Comparison of ENCODE assay signal across 8 cellular contexts in genomic region chr6:108559884-108560462, GRCh38. TPM values are rescaled to one million over a fixed set of nuclear protein-coding genes. Genes with fewer than 3 reads are reported as not detected.
A peak's percentile ranks its signal among the peaks of the same experiment; 100 is the strongest.
DNase-seq lines count a peak whose midpoint lies in the region; ATAC-seq and TF ChIP-seq lines count a peak whose summit lies in the region.

No MANE protein-coding gene starts in this region.

- H3K27ac ChIP-seq in adrenal gland (peak overlapping the region; percentile 97 to 100 (median 99)), cardiac muscle cell (peak overlapping the region; percentile 85), parathyroid adenoma (peak overlapping the region; percentile 100)

- H3K9me3 ChIP-seq in adrenal gland (replicated peaks in 1 of 3), result no peaks in the 10 kb centered on the region
- no peaks in the 10 kb centered on the region for H3K9me3 ChIP-seq in cardiac muscle cell (ENCODE audit: low read depth)
- H3K9me3 ChIP-seq in parathyroid adenoma (ENCODE audit: control insufficient read depth, low read length), result no peaks in the 10 kb centered on the region

- peak overlapping the region; percentile 98 for H3K9ac ChIP-seq in parathyroid adenoma

- WGBS in adrenal gland, 4 donors, result 0% methylated on average over 23 to 63 of the region's 64 CpGs

- peak in 1 of 6 experiments; percentile 18 for TF ChIP-seq CTCF in adrenal gland (IDR thresholded peaks at IDR 0.05)
- no peak for TF ChIP-seq CTCF in cardiac muscle cell (IDR thresholded peaks at IDR 0.05; ENCODE audit: low read depth, low read length)
- no peak for TF ChIP-seq CTCF in parathyroid adenoma (IDR thresholded peaks at IDR 0.05)

- H2AFZ ChIP-seq in parathyroid adenoma, result peak overlapping the region; percentile 95

- no peaks in the 10 kb centered on the region for H3K36me3 ChIP-seq in adrenal gland (replicated peaks in 1 of 2)
- H3K36me3 ChIP-seq in cardiac muscle cell, result no peaks in the 10 kb centered on the region
- no peaks in the 10 kb centered on the region for H3K36me3 ChIP-seq in parathyroid adenoma (ENCODE audit: control insufficient read depth, insufficient read depth, low read length)

- TF ChIP-seq POLR2A in adrenal gland (IDR thresholded peaks at IDR 0.05), result no peak

- ATAC-seq in HG02798 (IDR thresholded peaks at IDR 0.05; ENCODE audit: poor library complexity, unreplicated experiment) (peak; percentile 7), HG03469 (IDR thresholded peaks at IDR 0.05; ENCODE audit: unreplicated experiment) (no peak)

- H3K4me3 ChIP-seq in adrenal gland (peak overlapping the region; percentile 56 to 93 (median 84)), cardiac muscle cell (peak overlapping the region; percentile 77), parathyroid adenoma (ENCODE audit: low read depth, low read length) (peak overlapping the region; percentile 97)

- H3K4me2 ChIP-seq in parathyroid adenoma (ENCODE audit: low read length), result peak overlapping the region; percentile 93

- intact Hi-C loops in adrenal gland (cut with DNase I), result loop anchor here in 1 of 2 donors (5.0 kb wide), 1 partner anchor 512 kb away; no protein-coding TSS in a partner anchor

- H3K79me2 ChIP-seq in parathyroid adenoma, result peaks cover 24% of the 10 kb centered on the region

- H3K4me1 ChIP-seq in adrenal gland (replicated peaks in 1 of 2) (peaks cover 6 to 26% of the 10 kb centered on the region in 2 donors), cardiac muscle cell (ENCODE audit: low read depth) (peaks cover 11% of the 10 kb centered on the region), parathyroid adenoma (peaks cover 17% of the 10 kb centered on the region)

- H3K27me3 ChIP-seq in adrenal gland (no peaks in the 10 kb centered on the region), cardiac muscle cell (peaks cover 28% of the 10 kb centered on the region), parathyroid adenoma (ENCODE audit: control insufficient read depth, insufficient read depth, low read length) (no peaks in the 10 kb centered on the region)

- peak; percentile 21 for DNase-seq in NCI-H510A (lab: John Stamatoyannopoulos, UW)
- DNase-seq in NCI-H510A treated with DMSO at 0.1 percent for 48 hours (lab: John Stamatoyannopoulos, UW), result no peak
- peak; percentile 73 to 82 for DNase-seq in NCI-H526 (lab: John Stamatoyannopoulos, UW)
- peak; percentile 70 to 88 (median 81) for DNase-seq in adrenal gland
- peak; percentile 72 to 74 for DNase-seq in cardiac muscle cell (ENCODE audit: low read depth in 1 of 2, low spot score in 1 of 2)

RNA-seq across cellular contexts. Expression of gene FOXO3, which starts 0.7 kb away (rescaled TPM):
- total RNA-seq in adrenal gland (10 to 100 TPM; 18.3 to 38.7 (median 31.0) TPM), cardiac muscle cell (17.1 and 20.8 TPM in 2 replicates)
- polyA plus RNA-seq in adrenal gland (10 to 100 TPM in 2 of 3 donors, 1 to 10 TPM in 1; 8.3 to 13.5 (median 11.7) TPM), cardiac muscle cell (20.2 and 26.5 TPM in 2 replicates)
